In genomic region chr10:110759523-110759922, GRCh38 we compare ENCODE assay signal across 2 cellular contexts.
TF ChIP-seq lines count a peak whose summit lies in the region.

No MANE protein-coding gene starts in this region.

TF ChIP-seq in H1, 55 proteins besides CTCF, POLR2A, EP300 and RAD21 (continued from another document):
- TF ChIP-seq PHF8 (conservative IDR thresholded peaks at IDR 0.05; ENCODE audit: low read depth, low read length) (no peak), RXRA (IDR thresholded peaks at IDR 0.05; ENCODE audit: insufficient read depth, low read depth, low read length) (no peak), NRF1 (IDR thresholded peaks at IDR 0.05; ENCODE audit: low read depth, low read length) (no peak), E2F6 (IDR thresholded peaks at IDR 0.05) (no peak), CBX8 (IDR thresholded peaks at IDR 0.05; ENCODE audit: borderline replicate concordance, low read depth, low read length) (no peak)

TF ChIP-seq in HEK293T, 16 proteins besides CTCF, POLR2A, EP300 and RAD21 (continued from another document):
- TF ChIP-seq L3MBTL2 (conservative IDR thresholded peaks at IDR 0.05) = no peak
- no peak for TF ChIP-seq HDGF (IDR thresholded peaks at IDR 0.05; ENCODE audit: borderline replicate concordance)
- no peak for TF ChIP-seq FOXM1 (IDR thresholded peaks at IDR 0.05; ENCODE audit: borderline replicate concordance)
- no peak for TF ChIP-seq PKNOX1 (IDR thresholded peaks at IDR 0.05)
- TF ChIP-seq FOXK2 (IDR thresholded peaks at IDR 0.05) = no peak
- TF ChIP-seq BHLHE40 (IDR thresholded peaks at IDR 0.05; ENCODE audit: borderline replicate concordance) = no peak
- no peak for TF ChIP-seq NFRKB (IDR thresholded peaks at IDR 0.05)
